ENCODE assay signal across 15 cellular contexts in the genomic region with DNA sequence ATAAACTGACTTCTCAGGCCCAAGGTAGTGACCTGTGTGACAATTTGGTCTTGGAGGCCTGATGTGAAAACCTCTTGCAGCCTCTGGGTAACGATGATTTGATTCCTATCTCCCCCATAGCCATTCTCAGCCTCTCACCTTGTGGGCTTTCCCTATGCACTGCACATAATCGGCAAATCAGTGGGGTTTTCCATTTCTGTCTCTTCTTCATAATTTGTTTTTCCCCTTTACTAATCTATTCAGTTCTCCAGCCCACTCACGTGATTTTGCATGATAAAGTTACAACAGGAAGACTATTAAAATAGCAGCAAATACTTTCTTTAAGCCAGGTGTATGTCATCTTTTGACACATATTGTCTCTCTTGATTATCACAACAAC.
A peak's percentile ranks its signal among the peaks of the same experiment; 100 is the strongest.
DNase-seq lines count a peak whose midpoint lies in the region; ATAC-seq and TF ChIP-seq lines count a peak whose summit lies in the region.
"Had no signal": no experiment of that assay in that cellular context is flagged by ENCODE, and none has a peak within 500 bp of the region (broad histone marks: within the 10 kb centered on the region; RNA-seq: fewer than 3 reads in every experiment).

No MANE protein-coding gene starts in this region.

- no peak overlapping the region for H3K4me3 Mint-ChIP-seq in activated naive CD8-positive, alpha-beta T cell
- H3K4me3 Mint-ChIP-seq in activated naive CD8-positive, alpha-beta T cell treated with anti-CD3 and anti-CD28 coated beads for 36 hours = no peak overlapping the region
- H3K4me3 Mint-ChIP-seq: activated T-helper 17 cell treated with anti-CD3 and anti-CD28 coated beads, Interleukin-2, amount 50 U/mL, for 72 hours; WTC11 had no signal

- no peak for DNase-seq in activated naive CD8-positive, alpha-beta T cell treated with anti-CD3 and anti-CD28 coated beads for 36 hours
- DNase-seq in PC-3 = no peak
- no peak for DNase-seq in smooth muscle cell (lab: John Stamatoyannopoulos, UW; ENCODE audit: unreplicated experiment)
- no peak for DNase-seq in right atrium auricular region (ENCODE audit: low spot score)
- no peak for DNase-seq in SW 1271 (lab: John Stamatoyannopoulos, UW)
- no peak for DNase-seq in NCI-H1105 treated with DMSO at 0.1 percent for 48 hours (lab: John Stamatoyannopoulos, UW)
- DNase-seq: body of pancreas, hypothalamus, NCI-H1694 treated with DMSO at 0.1 percent for 48 hours, ovary had no signal

- no peak overlapping the region for H3K9ac ChIP-seq in PC-3 (ENCODE audit: low read length)
- H3K9ac ChIP-seq in smooth muscle cell (ENCODE audit: low read depth) = no peak overlapping the region

- H3F3A ChIP-seq in PC-3 (ENCODE audit: low read length, unreplicated experiment) = no peaks in the 10 kb centered on the region
- H3F3A ChIP-seq in smooth muscle cell (ENCODE audit: low read depth) = no peaks in the 10 kb centered on the region

- no peaks in the 10 kb centered on the region for H3K4me1 Mint-ChIP-seq in activated naive CD8-positive, alpha-beta T cell (ENCODE audit: low read depth)
- no peaks in the 10 kb centered on the region for H3K4me1 Mint-ChIP-seq in activated naive CD8-positive, alpha-beta T cell treated with anti-CD3 and anti-CD28 coated beads for 36 hours
- H3K4me1 Mint-ChIP-seq: activated T-helper 17 cell treated with anti-CD3 and anti-CD28 coated beads, Interleukin-2, amount 50 U/mL, for 72 hours had no signal

- no peaks in the 10 kb centered on the region for H3K36me3 Mint-ChIP-seq in activated naive CD8-positive, alpha-beta T cell
- no peaks in the 10 kb centered on the region for H3K36me3 Mint-ChIP-seq in activated naive CD8-positive, alpha-beta T cell treated with anti-CD3 and anti-CD28 coated beads for 36 hours
- H3K36me3 Mint-ChIP-seq: WTC11 had no signal

- BruUV-seq in PC-3 (replicated peaks; lab: Mats Ljungman, UMichigan) = no TSS peak

- H3K4me2 ChIP-seq in PC-3 (ENCODE audit: low read length) = peak overlapping the region; percentile 56
- peak overlapping the region; percentile 53 for H3K4me2 ChIP-seq in smooth muscle cell

- CTCF ChIA-PET in PC-3 (lab: Charles Lee) = no interaction called here

- POLR2A ChIA-PET in PC-3 (lab: Charles Lee; ENCODE audit: unreplicated experiment) = no interaction called here

- H3K79me2 ChIP-seq in PC-3 (ENCODE audit: low read length) = no peaks in the 10 kb centered on the region
- H3K79me2 ChIP-seq in smooth muscle cell (ENCODE audit: low read depth) = no peaks in the 10 kb centered on the region

- H2AFZ ChIP-seq in PC-3 (ENCODE audit: low read length) (no peak overlapping the region), smooth muscle cell (ENCODE audit: low read depth) (no peak overlapping the region)

- peak overlapping the region; percentile 4 for H3K27ac Mint-ChIP-seq in activated naive CD8-positive, alpha-beta T cell
- H3K27ac Mint-ChIP-seq in activated naive CD8-positive, alpha-beta T cell treated with anti-CD3 and anti-CD28 coated beads for 36 hours = no peak overlapping the region
- H3K27ac Mint-ChIP-seq: activated T-helper 17 cell treated with anti-CD3 and anti-CD28 coated beads, Interleukin-2, amount 50 U/mL, for 72 hours; WTC11 had no signal

- H4K20me1 ChIP-seq in PC-3 (ENCODE audit: low read length) (no peaks in the 10 kb centered on the region), smooth muscle cell (ENCODE audit: low read depth) (no peaks in the 10 kb centered on the region)

- no peaks in the 10 kb centered on the region for H3K9me3 Mint-ChIP-seq in activated naive CD8-positive, alpha-beta T cell (ENCODE audit: low read depth)
- H3K9me3 Mint-ChIP-seq in activated naive CD8-positive, alpha-beta T cell treated with anti-CD3 and anti-CD28 coated beads for 36 hours = peaks cover 3% of the 10 kb centered on the region
- H3K9me3 Mint-ChIP-seq: WTC11 had no signal

- WGBS in smooth muscle cell (ENCODE audit: low lambda C conversion rate) = 74% methylated on average over 3 of the region's 3 CpGs

- no peaks in the 10 kb centered on the region for H3K9me2 ChIP-seq in PC-3 (replicated peaks; ENCODE audit: low read length)

- H3K9me3 ChIP-seq in PC-3 (ENCODE audit: low read length) (no peaks in the 10 kb centered on the region), smooth muscle cell (replicated peaks; ENCODE audit: low read depth) (no peaks in the 10 kb centered on the region), right atrium auricular region (no peaks in the 10 kb centered on the region)
- H3K9me3 ChIP-seq: body of pancreas, ovary had no signal

- H3K36me3 ChIP-seq in PC-3 (ENCODE audit: low read depth, low read length) (no peaks in the 10 kb centered on the region), smooth muscle cell (ENCODE audit: low read depth) (no peaks in the 10 kb centered on the region), right atrium auricular region (no peaks in the 10 kb centered on the region)
- H3K36me3 ChIP-seq: ovary had no signal

- H3K27me3 Mint-ChIP-seq in activated naive CD8-positive, alpha-beta T cell = no peaks in the 10 kb centered on the region
- H3K27me3 Mint-ChIP-seq in activated naive CD8-positive, alpha-beta T cell treated with anti-CD3 and anti-CD28 coated beads for 36 hours = no peaks in the 10 kb centered on the region
- H3K27me3 Mint-ChIP-seq: activated T-helper 17 cell treated with anti-CD3 and anti-CD28 coated beads, Interleukin-2, amount 50 U/mL, for 72 hours had no signal

- H3K4me1 ChIP-seq in PC-3 (ENCODE audit: insufficient read depth, low read length) = peaks cover 47% of the 10 kb centered on the region
- H3K4me1 ChIP-seq in smooth muscle cell (ENCODE audit: low read depth) = peaks cover 11% of the 10 kb centered on the region
- no peaks in the 10 kb centered on the region for H3K4me1 ChIP-seq in right atrium auricular region
- H3K4me1 ChIP-seq: body of pancreas had no signal

- H3K27ac ChIP-seq in PC-3 (ENCODE audit: low read length) = peak overlapping the region; percentile 34
- peak overlapping the region; percentile 93 for H3K27ac ChIP-seq in smooth muscle cell (ENCODE audit: low read depth)
- H3K27ac ChIP-seq in right atrium auricular region = no peak overlapping the region
- H3K27ac ChIP-seq: body of pancreas, ovary had no signal

- TF ChIP-seq CTCF in PC-3 (conservative IDR thresholded peaks at IDR 0.05; ENCODE audit: low read depth, low read length) = no peak
- TF ChIP-seq CTCF in smooth muscle cell (IDR thresholded peaks at IDR 0.05; ENCODE audit: borderline replicate concordance, insufficient read depth, poor library complexity, severe bottlenecking) = no peak
- no peak for TF ChIP-seq CTCF in right atrium auricular region (IDR thresholded peaks at IDR 0.05)

- peak; percentile 63 for ATAC-seq in HG02610 (IDR thresholded peaks at IDR 0.05; ENCODE audit: unreplicated experiment)
- no peak for ATAC-seq in PC-3
- ATAC-seq: activated T-helper 17 cell treated with anti-CD3 and anti-CD28 coated beads, Interleukin-2, amount 50 U/mL, for 72 hours; body of pancreas; K562; WTC11 had no signal

- H3K27me3 ChIP-seq in PC-3 (ENCODE audit: low read length) = no peaks in the 10 kb centered on the region
- no peaks in the 10 kb centered on the region for H3K27me3 ChIP-seq in smooth muscle cell (ENCODE audit: low read depth)
- no peaks in the 10 kb centered on the region for H3K27me3 ChIP-seq in right atrium auricular region
- H3K27me3 ChIP-seq: body of pancreas, ovary had no signal

- H3K4me3 ChIP-seq in PC-3 (ENCODE audit: low read length) = no peak overlapping the region
- no peak overlapping the region for H3K4me3 ChIP-seq in smooth muscle cell
- H3K4me3 ChIP-seq in right atrium auricular region = no peak overlapping the region
- H3K4me3 ChIP-seq: body of pancreas, K562, ovary had no signal

- intact Hi-C loops in PC-3 (cut with micrococcal nuclease) = loop anchor here (5.0 kb wide), 2 partner anchors 39 to 114 kb away; no protein-coding TSS in a partner anchor

Comparison
In these comparisons a context has a peak if more than half of its experiments do, and no peak if none do; other contexts are left out.
1. H3K27ac ChIP-seq: peak in PC-3 (single experiment) and smooth muscle cell (single experiment); none in right atrium auricular region (0 of 2).